Comparison of ENCODE assay signal across 8 cellular contexts in genomic region chr17:62065611-62066468, GRCh38. TPM values are rescaled to one million over a fixed set of nuclear protein-coding genes. Genes with fewer than 3 reads are reported as not detected.
DNase-seq lines count a peak whose midpoint lies in the region; ATAC-seq and TF ChIP-seq lines count a peak whose summit lies in the region.

No MANE protein-coding gene starts in this region.

- TF ChIP-seq CTCF in MM.1S (IDR thresholded peaks at IDR 0.05; ENCODE audit: low read length): peak; percentile 89
- TF ChIP-seq CTCF in fibroblast of villous mesenchyme (IDR thresholded peaks at IDR 0.05; ENCODE audit: insufficient read depth, low read depth, low read length): peak; percentile 88
- TF ChIP-seq CTCF in neural cell (IDR thresholded peaks at IDR 0.05; ENCODE audit: poor library complexity, severe bottlenecking): peak; percentile 96

- peak overlapping the region; percentile 86 for H2AFZ ChIP-seq in MM.1S (ENCODE audit: low read length)
- peak overlapping the region; percentile 92 for H2AFZ ChIP-seq in neural cell (ENCODE audit: low read depth, low read length)

- H3K4me3 ChIP-seq in MM.1S (ENCODE audit: low read length): peak overlapping the region; percentile 85
- peak overlapping the region; percentile 92 for H3K4me3 ChIP-seq in fibroblast of villous mesenchyme (ENCODE audit: low read depth, low read length)
- peak overlapping the region; percentile 93 for H3K4me3 ChIP-seq in neural cell (ENCODE audit: low read length)

- H3K9me2 ChIP-seq in MM.1S (replicated peaks; ENCODE audit: insufficient read depth, low read length): no peaks in the 10 kb centered on the region
- H3K9me2 ChIP-seq in neural cell (ENCODE audit: insufficient read depth, low read length): no peaks in the 10 kb centered on the region

- H3K4me2 ChIP-seq in MM.1S (ENCODE audit: low read depth, low read length): peak overlapping the region; percentile 37; the same call in 1 of the 2 replicates
- H3K4me2 ChIP-seq in neural cell (ENCODE audit: low read length): no peak overlapping the region

- H3K79me2 ChIP-seq in MM.1S (ENCODE audit: low read length): peaks cover 47% of the 10 kb centered on the region
- H3K79me2 ChIP-seq in neural cell (replicated peaks; ENCODE audit: insufficient read depth, low read length): peaks cover 40% of the 10 kb centered on the region

- TF ChIP-seq EP300 in neural cell (conservative IDR thresholded peaks at IDR 0.05; ENCODE audit: poor library complexity, severe bottlenecking): no peak

- DNase-seq in GF-D8 (lab: John Stamatoyannopoulos, UW) (peak; percentile 90), HCEC 1CT (peak; percentile 98), MM.1S (peak; percentile 97), SHP77 treated with DMSO at 0.1 percent for 48 hours (lab: John Stamatoyannopoulos, UW) (peak; percentile 88), activated gamma-delta T cell treated with Interleukin-2 at 50 U/mL for 16 hours (peak; percentile 98), fibroblast of villous mesenchyme (ENCODE audit: low read depth) (peak; percentile 98)
- peak; percentile 97 to 99 for DNase-seq in stimulated activated naive CD8-positive, alpha-beta T cell treated with anti-CD3 and anti-CD28 coated beads, Interleukin-15, amount 100 ng/mL, for 72 hours

- no peaks in the 10 kb centered on the region for H3K27me3 Mint-ChIP-seq in stimulated activated naive CD8-positive, alpha-beta T cell treated with anti-CD3 and anti-CD28 coated beads, Interleukin-15, amount 100 ng/mL, for 72 hours

- H3K4me1 ChIP-seq in MM.1S (ENCODE audit: low read length): peaks cover 17% of the 10 kb centered on the region; the same call in 1 of the 2 replicates

- H3K27ac ChIP-seq in MM.1S (ENCODE audit: low read length): peak overlapping the region; percentile 83
- H3K27ac ChIP-seq in neural cell (ENCODE audit: low read length): peak overlapping the region; percentile 96

- H3K9ac ChIP-seq in MM.1S (ENCODE audit: low read length) (peak overlapping the region; percentile 92), neural cell (ENCODE audit: low read length) (peak overlapping the region; percentile 98)

- H3K9me3 ChIP-seq in MM.1S (replicated peaks; ENCODE audit: insufficient read depth, low read length): no peaks in the 10 kb centered on the region
- H3K9me3 ChIP-seq in neural cell (ENCODE audit: low read length): no peaks in the 10 kb centered on the region

- peak overlapping the region; percentile 99 for H3K27ac Mint-ChIP-seq in stimulated activated naive CD8-positive, alpha-beta T cell treated with anti-CD3 and anti-CD28 coated beads, Interleukin-15, amount 100 ng/mL, for 72 hours

- peaks cover 31% of the 10 kb centered on the region for H3K4me1 Mint-ChIP-seq in stimulated activated naive CD8-positive, alpha-beta T cell treated with anti-CD3 and anti-CD28 coated beads, Interleukin-15, amount 100 ng/mL, for 72 hours

- peak overlapping the region; percentile 92 to 94 for H3K4me3 Mint-ChIP-seq in stimulated activated naive CD8-positive, alpha-beta T cell treated with anti-CD3 and anti-CD28 coated beads, Interleukin-15, amount 100 ng/mL, for 72 hours

- H3K27me3 ChIP-seq in MM.1S (replicated peaks; ENCODE audit: insufficient read depth, low read length) (no peaks in the 10 kb centered on the region), neural cell (ENCODE audit: insufficient read depth, low read depth, low read length) (no peaks in the 10 kb centered on the region)

- H4K20me1 ChIP-seq in MM.1S (ENCODE audit: insufficient read depth, low read length) (peaks cover 23% of the 10 kb centered on the region), neural cell (ENCODE audit: insufficient read depth) (peaks cover 20% of the 10 kb centered on the region)

- ATAC-seq in stimulated activated naive CD8-positive, alpha-beta T cell treated with anti-CD3 and anti-CD28 coated beads, Interleukin-15, amount 100 ng/mL, for 72 hours: peak; percentile 96

- H3K9me3 Mint-ChIP-seq in stimulated activated naive CD8-positive, alpha-beta T cell treated with anti-CD3 and anti-CD28 coated beads, Interleukin-15, amount 100 ng/mL, for 72 hours: no peaks in the 10 kb centered on the region

- peak; percentile 63 for TF ChIP-seq RAD21 in neural cell (conservative IDR thresholded peaks at IDR 0.05)

- H3K36me3 ChIP-seq in MM.1S (replicated peaks; ENCODE audit: insufficient read depth, low read length) (no peaks in the 10 kb centered on the region; the same call in 1 of the 2 replicates), neural cell (ENCODE audit: insufficient read depth, low read length) (no peaks in the 10 kb centered on the region)

- H3F3A ChIP-seq in MM.1S (ENCODE audit: insufficient read depth, low read length) (peaks cover 22% of the 10 kb centered on the region), neural cell (ENCODE audit: insufficient read depth, low read length, poor library complexity, severe bottlenecking) (peaks cover 7% of the 10 kb centered on the region)

TF ChIP-seq in neural cell, 6 proteins besides CTCF, POLR2A, EP300 and RAD21:
- TF ChIP-seq REST (IDR thresholded peaks at IDR 0.05; ENCODE audit: borderline replicate concordance) (peak; percentile 83), MXI1 (conservative IDR thresholded peaks at IDR 0.05; ENCODE audit: poor library complexity, severe bottlenecking) (peak; percentile 52), POLR2AphosphoS5 (IDR thresholded peaks at IDR 0.05) (peak; percentile 89), TAF1 (IDR thresholded peaks at IDR 0.05; ENCODE audit: low read depth) (peak; percentile 90), EZH2 (IDR thresholded peaks at IDR 0.05; ENCODE audit: borderline replicate concordance, insufficient read depth, low read length, poor library complexity, severe bottlenecking) (no peak), SMC3 (conservative IDR thresholded peaks at IDR 0.05; ENCODE audit: poor library complexity) (peak; percentile 73)

RNA-seq across cellular contexts. Expression of gene MED13, which starts 0.8 kb away (rescaled TPM):
- total RNA-seq in fibroblast of villous mesenchyme: 65.1 and 88.1 TPM in 2 replicates
- 20.5 and 22.6 TPM in 2 replicates for polyA plus RNA-seq in neural cell
- polyA minus RNA-seq in neural cell: 139 and 142 TPM in 2 replicates

Comparison
In these comparisons a context has a peak if more than half of its experiments do, and no peak if none do; other contexts are left out.
1. Peak in every context shown above with its lines: DNase-seq, ATAC-seq, H3K4me3 ChIP-seq and H3K27ac ChIP-seq.